1 cellular context compared by ENCODE assay signal in genomic region chr10:60170250-60170649, GRCh38.
TF ChIP-seq lines count a peak whose summit lies in the region.

No MANE protein-coding gene starts in this region.

TF ChIP-seq in K562, 482 proteins besides CTCF, POLR2A, EP300 and RAD21 (continued from another document):
- no peak for TF ChIP-seq CCAR2 (IDR thresholded peaks at IDR 0.05; ENCODE audit: low read depth, low read length)
- no peak for TF ChIP-seq MCM3 (IDR thresholded peaks at IDR 0.05)
- TF ChIP-seq SMC3 (conservative IDR thresholded peaks at IDR 0.05; ENCODE audit: insufficient read depth, low read depth, low read length), result no peak
- TF ChIP-seq ZNF384 (IDR thresholded peaks at IDR 0.05; ENCODE audit: low read depth, low read length), result no peak
